ENCODE assay signal across 20 cellular contexts in genomic region chr11:18536195-18536594, GRCh38.
"Had no signal": no experiment of that assay in that cellular context is flagged by ENCODE, and none has a peak within 500 bp of the region (broad histone marks: within the 10 kb centered on the region; RNA-seq: fewer than 3 reads in every experiment).

No MANE protein-coding gene starts in this region.

- H3K27ac Mint-ChIP-seq: activated CD4-positive, alpha-beta T cell treated with anti-CD3 and anti-CD28 coated beads, Interleukin-2, amount 10 ng/mL, durations not matched to agents 7 days and 5 days; activated CD8-positive, alpha-beta memory T cell treated with anti-CD3 and anti-CD28 coated beads, Interleukin-2, amount 10 ng/mL, durations not matched to agents 7 days and 5 days; activated CD8-positive, alpha-beta T cell treated with anti-CD3 and anti-CD28 coated beads for 36 hours; activated naive CD8-positive, alpha-beta T cell treated with anti-CD3 and anti-CD28 coated beads, Interleukin-2, amount 50 U/mL, for 24 hours; type B pancreatic cell had no signal

- H3K27me3 Mint-ChIP-seq: activated CD4-positive, alpha-beta T cell treated with anti-CD3 and anti-CD28 coated beads, Interleukin-2, amount 10 ng/mL, durations not matched to agents 7 days and 5 days; activated CD8-positive, alpha-beta memory T cell treated with anti-CD3 and anti-CD28 coated beads, Interleukin-2, amount 10 ng/mL, durations not matched to agents 7 days and 5 days; activated CD8-positive, alpha-beta T cell treated with anti-CD3 and anti-CD28 coated beads for 36 hours; activated naive CD8-positive, alpha-beta T cell treated with anti-CD3 and anti-CD28 coated beads, Interleukin-2, amount 50 U/mL, for 24 hours; naive thymus-derived CD4-positive, alpha-beta T cell; type B pancreatic cell had no signal

- H3K4me3 Mint-ChIP-seq: activated CD4-positive, alpha-beta T cell treated with anti-CD3 and anti-CD28 coated beads, Interleukin-2, amount 10 ng/mL, durations not matched to agents 7 days and 5 days; activated CD8-positive, alpha-beta memory T cell treated with anti-CD3 and anti-CD28 coated beads, Interleukin-2, amount 10 ng/mL, durations not matched to agents 7 days and 5 days; activated CD8-positive, alpha-beta T cell treated with anti-CD3 and anti-CD28 coated beads for 36 hours; activated naive CD8-positive, alpha-beta T cell treated with anti-CD3 and anti-CD28 coated beads, Interleukin-2, amount 50 U/mL, for 24 hours; naive thymus-derived CD4-positive, alpha-beta T cell; neural crest cell; type B pancreatic cell had no signal

- H3K4me1 ChIP-seq: heart right ventricle, testis had no signal

- H3K4me3 ChIP-seq: heart right ventricle, testis had no signal

- H3K27me3 ChIP-seq: heart right ventricle, testis had no signal

- H3K9me3 ChIP-seq: heart right ventricle, testis had no signal

- H3K27ac ChIP-seq: heart right ventricle, testis had no signal

- DNase-seq: activated CD4-positive, alpha-beta T cell treated with anti-CD3 and anti-CD28 coated beads, Interleukin-2, amount 10 ng/mL, durations not matched to agents 7 days and 5 days; activated CD4-positive, CD25-positive, alpha-beta regulatory T cell treated with anti-CD3 and anti-CD28 coated beads, Interleukin-2, amount 50 U/mL, for 72 hours; activated CD8-positive, alpha-beta memory T cell treated with anti-CD3 and anti-CD28 coated beads, Interleukin-2, amount 10 ng/mL, durations not matched to agents 7 days and 5 days; activated CD8-positive, alpha-beta T cell treated with anti-CD3 and anti-CD28 coated beads for 36 hours; activated gamma-delta T cell; activated naive CD4-positive, alpha-beta T cell treated with anti-CD3 and anti-CD28 coated beads, Interleukin-2, amount 50 U/mL, for 16 hours; activated naive CD8-positive, alpha-beta T cell treated with anti-CD3 and anti-CD28 coated beads, Interleukin-2, amount 50 U/mL, for 24 hours; activated T-cell treated with anti-CD3 and anti-CD28 coated beads for 4 hours; foreskin fibroblast; heart right ventricle; kidney; naive thymus-derived CD4-positive, alpha-beta T cell; posterior cingulate gyrus; small intestine; stimulated activated CD4-positive, alpha-beta T cell treated with anti-CD3 and anti-CD28 coated beads, Interleukin-15, amount 100 ng/mL, for 24 hours; stimulated activated naive CD4-positive, alpha-beta T cell; testis had no signal

- H3K4me1 Mint-ChIP-seq: activated CD8-positive, alpha-beta memory T cell treated with anti-CD3 and anti-CD28 coated beads, Interleukin-2, amount 10 ng/mL, durations not matched to agents 7 days and 5 days had no signal

- ATAC-seq: activated CD8-positive, alpha-beta memory T cell treated with anti-CD3 and anti-CD28 coated beads, Interleukin-2, amount 10 ng/mL, durations not matched to agents 7 days and 5 days; activated CD8-positive, alpha-beta T cell treated with anti-CD3 and anti-CD28 coated beads for 36 hours; activated naive CD8-positive, alpha-beta T cell treated with anti-CD3 and anti-CD28 coated beads, Interleukin-2, amount 50 U/mL, for 24 hours; heart right ventricle; naive thymus-derived CD4-positive, alpha-beta T cell; sciatic nerve had no signal

- H3K36me3 Mint-ChIP-seq: naive thymus-derived CD4-positive, alpha-beta T cell; type B pancreatic cell had no signal
